ENCODE assay signal across 8 cellular contexts in genomic region chr2:87583796-87584195, GRCh38.
DNase-seq lines count a peak whose midpoint lies in the region; ATAC-seq, FAIRE-seq and TF ChIP-seq lines count a peak whose summit lies in the region.
"Not testable (repeated sequence)": the region's sequence is repeated elsewhere in the genome, so short reads cannot be mapped to it uniquely, and the experiment has no call there.

No MANE protein-coding gene starts in this region.

- DNase-seq in GM23338 (ENCODE audit: low spot score): peak; percentile 3
- not testable (repeated sequence) for DNase-seq in adipocyte (ENCODE audit: low read depth); endothelial cell of umbilical vein (ENCODE audit: low read depth, low spot score); heart left ventricle; neuronal stem cell (ENCODE audit: low spot score); sigmoid colon; tibial artery
- peak; percentile 28 for DNase-seq in left kidney (ENCODE audit: low read depth, low spot score)

- not testable (repeated sequence) for H3K79me2 ChIP-seq in GM23338 (replicated peaks; ENCODE audit: insufficient read depth); endothelial cell of umbilical vein (ENCODE audit: control insufficient read depth, insufficient read depth, low read length)

- not testable (repeated sequence) for H2BK5ac ChIP-seq in neuronal stem cell (ENCODE audit: low read length)

- not testable (repeated sequence) for TF ChIP-seq CTCF in GM23338 (conservative IDR thresholded peaks at IDR 0.05; ENCODE audit: low read depth in 2 of 2); endothelial cell of umbilical vein (IDR thresholded peaks at IDR 0.05; ENCODE audit: extremely low read depth in 1 of 2, insufficient read depth in 1 of 2, low read depth in 1 of 2, low read length in 2 of 2); heart left ventricle (IDR thresholded peaks at IDR 0.05); sigmoid colon (IDR thresholded peaks at IDR 0.05); tibial artery (IDR thresholded peaks at IDR 0.05)

- not testable (repeated sequence) for H2BK120ac ChIP-seq in neuronal stem cell (ENCODE audit: low read depth, low read length)

- TF ChIP-seq POLR2A in endothelial cell of umbilical vein (IDR thresholded peaks at IDR 0.05; ENCODE audit: low read depth, low read length); heart left ventricle (IDR thresholded peaks at IDR 0.05); sigmoid colon (IDR thresholded peaks at IDR 0.05): not testable (repeated sequence)

- not testable (repeated sequence) for H3K27me3 Mint-ChIP-seq in GM23338 (ENCODE audit: insufficient read depth, low read depth, poor library complexity)

- not testable (repeated sequence) for BruUV-seq in endothelial cell of umbilical vein (replicated peaks; lab: Mats Ljungman, UMichigan)

- H3K9me3 ChIP-seq in adipocyte (ENCODE audit: control insufficient read depth, low read length); endothelial cell of umbilical vein (replicated peaks; ENCODE audit: control insufficient read depth, insufficient read depth, low read length); heart left ventricle; neuronal stem cell (replicated peaks in 1 of 2; ENCODE audit: control insufficient read depth in 2 of 2, insufficient read depth in 1 of 2, low read depth in 1 of 2, low read length in 2 of 2); sigmoid colon; tibial artery: not testable (repeated sequence)

- not testable (repeated sequence) for H3K36me3 ChIP-seq in GM23338 (ENCODE audit: insufficient read depth); adipocyte (ENCODE audit: control insufficient read depth, insufficient read depth, low read length, severe bottlenecking); endothelial cell of umbilical vein (ENCODE audit: control insufficient read depth in 2 of 2, extremely low read depth in 1 of 2, insufficient read depth in 2 of 2, low read length in 2 of 2); heart left ventricle; neuronal stem cell (replicated peaks in 1 of 2; ENCODE audit: control insufficient read depth in 2 of 2, insufficient read depth in 2 of 2, low read length in 2 of 2); sigmoid colon; tibial artery

- H3K4me3 ChIP-seq in GM23338: 0 out of 2 replicates have a peak overlapping the region, but pooled peaks have one; percentile 46
- H3K4me3 ChIP-seq in adipocyte (ENCODE audit: low read length): peak overlapping the region; percentile 47
- H3K4me3 ChIP-seq in endothelial cell of umbilical vein (replicated peaks in 1 of 3; ENCODE audit: insufficient read depth in 1 of 3, low read depth in 1 of 3, low read length in 3 of 3); neuronal stem cell (ENCODE audit: low read length in 2 of 2): not testable (repeated sequence)
- H3K4me3 ChIP-seq in heart left ventricle: peak overlapping the region in 9 of 12 donors; percentile 19 to 51 (median 37)
- peak overlapping the region in 3 of 4 donors; percentile 30 to 40 (median 33) for H3K4me3 ChIP-seq in sigmoid colon
- peak overlapping the region; percentile 46 to 47 for H3K4me3 ChIP-seq in tibial artery

- H3K9ac ChIP-seq in adipocyte (ENCODE audit: low read length); endothelial cell of umbilical vein (replicated peaks; ENCODE audit: extremely low read depth, insufficient read depth, low read length); neuronal stem cell (ENCODE audit: low read depth, low read length, poor library complexity): not testable (repeated sequence)

- H3K4me1 ChIP-seq in GM23338 (ENCODE audit: insufficient read depth); adipocyte (ENCODE audit: control insufficient read depth, insufficient read depth, low read length); endothelial cell of umbilical vein (ENCODE audit: control insufficient read depth, extremely low read depth, insufficient read depth, low read length); heart left ventricle; neuronal stem cell (ENCODE audit: control insufficient read depth in 2 of 2, insufficient read depth in 1 of 2, low read depth in 1 of 2, low read length in 2 of 2); sigmoid colon; tibial artery: not testable (repeated sequence)

- not testable (repeated sequence) for H4K91ac ChIP-seq in neuronal stem cell (ENCODE audit: low read depth, low read length, poor library complexity)

- CTCF ChIA-PET in endothelial cell of umbilical vein (lab: Charles Lee): not testable (repeated sequence)

- not testable (repeated sequence) for H2AK5ac ChIP-seq in neuronal stem cell (ENCODE audit: low read depth, low read length)

- not testable (repeated sequence) for H4K8ac ChIP-seq in neuronal stem cell (ENCODE audit: low read depth, low read length)

- not testable (repeated sequence) for H3K4me1 Mint-ChIP-seq in GM23338

- H3K9me2 ChIP-seq in GM23338 (ENCODE audit: insufficient read depth): not testable (repeated sequence)

- H3K79me1 ChIP-seq in neuronal stem cell (ENCODE audit: low read depth, low read length): not testable (repeated sequence)

- not testable (repeated sequence) for H3K27ac Mint-ChIP-seq in GM23338

- not testable (repeated sequence) for H3K14ac ChIP-seq in neuronal stem cell (ENCODE audit: low read length)

- not testable (repeated sequence) for H3K27me3 ChIP-seq in GM23338 (ENCODE audit: insufficient read depth); adipocyte (replicated peaks; ENCODE audit: control insufficient read depth, insufficient read depth, low read length); endothelial cell of umbilical vein (ENCODE audit: control insufficient read depth in 2 of 2, insufficient read depth in 2 of 2, low read length in 2 of 2); heart left ventricle; neuronal stem cell (ENCODE audit: control insufficient read depth in 3 of 3, insufficient read depth in 3 of 3, low read depth in 1 of 3, low read length in 3 of 3); sigmoid colon; tibial artery

- not testable (repeated sequence) for H2BK12ac ChIP-seq in neuronal stem cell (ENCODE audit: low read length)

- H3K18ac ChIP-seq in neuronal stem cell (ENCODE audit: low read length): not testable (repeated sequence)

- not testable (repeated sequence) for H3K4me3 Mint-ChIP-seq in GM23338

- 35 to 47% (median 40%) methylated on average over 11 to 13 of the region's 14 CpGs for WGBS in heart left ventricle, 4 donors
- no CpG with 5 or more reads among the region's 14 CpGs for WGBS in neuronal stem cell (ENCODE audit: extremely low coverage in 2 of 2, insufficient read length in 2 of 2, insufficient replicate concordance in 1 of 2), 2 donors
- WGBS in sigmoid colon, 2 donors: 22 to 62% methylated on average over 13 of the region's 14 CpGs

- H3K27ac ChIP-seq in GM23338 (ENCODE audit: low read depth); endothelial cell of umbilical vein (ENCODE audit: insufficient read depth, low read depth, low read length); heart left ventricle; neuronal stem cell (replicated peaks; ENCODE audit: low read length): not testable (repeated sequence)
- H3K27ac ChIP-seq in sigmoid colon: peak overlapping the region in 1 of 4 donors; percentile 4
- H3K27ac ChIP-seq in tibial artery: peak overlapping the region in 1 of 2 donors; percentile 60

- H4K20me1 ChIP-seq in GM23338 (replicated peaks; ENCODE audit: insufficient read depth); endothelial cell of umbilical vein (replicated peaks; ENCODE audit: control insufficient read depth, extremely low read depth, insufficient read depth, low read length): not testable (repeated sequence)

- dilution Hi-C loops in endothelial cell of umbilical vein (cut with MboI; ENCODE audit: extremely low pct_ligation_motif_present, low sequenced_read_pairs): not testable (repeated sequence)

- H3K9me1 ChIP-seq in endothelial cell of umbilical vein (replicated peaks; ENCODE audit: control insufficient read depth, extremely low read depth, insufficient read depth, low read length): not testable (repeated sequence)

- POLR2A ChIA-PET in endothelial cell of umbilical vein (lab: Charles Lee): not testable (repeated sequence)

- not testable (repeated sequence) for TF ChIP-seq EP300 in sigmoid colon (IDR thresholded peaks at IDR 0.05)

- H3K23ac ChIP-seq in neuronal stem cell (ENCODE audit: low read depth, low read length, poor library complexity): not testable (repeated sequence)

- intact Hi-C loops in endothelial cell of umbilical vein (cut with micrococcal nuclease); heart left ventricle (cut with DNase I); sigmoid colon (cut with DNase I); tibial artery (cut with DNase I; ENCODE audit: low total_unique reads): not testable (repeated sequence)

- FAIRE-seq in endothelial cell of umbilical vein (lab: Jason Lieb, UNC): peak; percentile 73

- H3K4me2 ChIP-seq in GM23338: peak overlapping the region; percentile 64
- H3K4me2 ChIP-seq in endothelial cell of umbilical vein (ENCODE audit: insufficient read depth, low read length): not testable (repeated sequence)
- peak overlapping the region; percentile 18 for H3K4me2 ChIP-seq in neuronal stem cell (ENCODE audit: insufficient read depth, low read length, poor library complexity, severe bottlenecking)

- H3K36me3 Mint-ChIP-seq in GM23338 (ENCODE audit: low read depth): not testable (repeated sequence)

- H3K4ac ChIP-seq in neuronal stem cell (ENCODE audit: low read length): not testable (repeated sequence)

- H3K9me3 Mint-ChIP-seq in GM23338: not testable (repeated sequence)

- not testable (repeated sequence) for H2BK15ac ChIP-seq in neuronal stem cell (ENCODE audit: low read length)

- ATAC-seq in GM23338: peak; percentile 53
- ATAC-seq in heart left ventricle: not testable (repeated sequence)

- not testable (repeated sequence) for H2AFZ ChIP-seq in GM23338; endothelial cell of umbilical vein (ENCODE audit: low read depth, low read length); neuronal stem cell (ENCODE audit: low read length)

- H3F3A ChIP-seq in GM23338 (replicated peaks; ENCODE audit: low read depth): not testable (repeated sequence)
